ENCODE assay signal across 8 cellular contexts in the genomic region with DNA sequence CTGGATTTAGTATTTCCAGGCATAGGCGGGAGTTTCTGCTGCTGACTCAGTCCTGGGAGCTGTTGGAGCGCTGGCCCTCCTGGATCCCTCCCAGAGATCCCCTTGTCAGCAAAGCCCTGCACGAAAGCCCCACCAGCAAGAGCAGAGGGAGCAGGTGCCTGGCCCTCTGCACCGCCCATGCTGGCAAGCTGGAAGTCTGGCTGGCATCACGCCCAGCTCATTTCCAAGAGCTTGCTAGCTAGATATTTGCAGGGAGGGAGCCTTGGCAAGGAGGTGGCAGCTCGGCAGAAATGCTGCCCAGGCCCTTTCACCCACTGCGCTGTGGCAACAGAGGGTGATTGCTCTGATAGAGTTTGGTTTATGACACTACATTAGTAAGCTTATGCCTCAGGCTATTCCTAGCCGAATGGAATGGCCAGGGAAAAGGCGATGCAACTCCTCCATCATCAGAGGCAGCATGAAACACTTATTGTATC.
A peak's percentile ranks its signal among the peaks of the same experiment; 100 is the strongest.
DNase-seq lines count a peak whose midpoint lies in the region; ATAC-seq and TF ChIP-seq lines count a peak whose summit lies in the region.

No MANE protein-coding gene starts in this region.

- no peak overlapping the region for H2AFZ ChIP-seq in smooth muscle cell (ENCODE audit: low read depth)

- ATAC-seq in HG03175 (IDR thresholded peaks at IDR 0.05; ENCODE audit: unreplicated experiment) (no peak), GM18858 (IDR thresholded peaks at IDR 0.05; ENCODE audit: unreplicated experiment) (no peak)

- no peaks in the 10 kb centered on the region for H3K36me3 ChIP-seq in smooth muscle cell (ENCODE audit: low read depth)

- H3K9ac ChIP-seq in smooth muscle cell (ENCODE audit: low read depth) = no peak overlapping the region

- 71% methylated on average over 9 of the region's 9 CpGs for WGBS in smooth muscle cell (ENCODE audit: low lambda C conversion rate)

- peaks cover 7% of the 10 kb centered on the region for H3K4me1 ChIP-seq in smooth muscle cell (ENCODE audit: low read depth)

- no peaks in the 10 kb centered on the region for H3K27me3 ChIP-seq in smooth muscle cell (ENCODE audit: low read depth)

- no peak for TF ChIP-seq CTCF in smooth muscle cell (IDR thresholded peaks at IDR 0.05; ENCODE audit: borderline replicate concordance, insufficient read depth, poor library complexity, severe bottlenecking)

- H3K4me2 ChIP-seq in smooth muscle cell = no peak overlapping the region

- H3K4me3 ChIP-seq in smooth muscle cell = no peak overlapping the region

- H3K9me3 ChIP-seq in smooth muscle cell (replicated peaks; ENCODE audit: low read depth) = no peaks in the 10 kb centered on the region

- peak; percentile 95 for DNase-seq in Ammon's horn (ENCODE audit: low spot score)
- DNase-seq in NCI-H2107 treated with DMSO at 0.1 percent for 48 hours (lab: John Stamatoyannopoulos, UW; ENCODE audit: unreplicated experiment) = peak; percentile 88
- peak; percentile 88 for DNase-seq in midbrain (lab: John Stamatoyannopoulos, UW)
- DNase-seq in smooth muscle cell (lab: John Stamatoyannopoulos, UW; ENCODE audit: unreplicated experiment) = no peak
- DNase-seq in activated CD4-positive, alpha-beta T cell treated with anti-CD3 and anti-CD28 coated beads for 48 hours = no peak

- no peaks in the 10 kb centered on the region for H3F3A ChIP-seq in smooth muscle cell (ENCODE audit: low read depth)

- H3K27ac ChIP-seq in cingulate gyrus (ENCODE audit: low read depth, low read length) = peak overlapping the region; percentile 39
- H3K27ac ChIP-seq in smooth muscle cell (ENCODE audit: low read depth) = no peak overlapping the region

- H4K20me1 ChIP-seq in smooth muscle cell (ENCODE audit: low read depth) = no peaks in the 10 kb centered on the region

- no peaks in the 10 kb centered on the region for H3K79me2 ChIP-seq in smooth muscle cell (ENCODE audit: low read depth)

Comparison
In these comparisons a context has a peak if more than half of its experiments do, and no peak if none do; other contexts are left out.
1. DNase-seq: peak in Ammon's horn (single experiment), NCI-H2107 treated with DMSO at 0.1 percent for 48 hours (single experiment) and midbrain (single experiment); none in smooth muscle cell (single experiment) and activated CD4-positive, alpha-beta T cell treated with anti-CD3 and anti-CD28 coated beads for 48 hours (single experiment).